25 cellular contexts compared by ENCODE assay signal in genomic region chr9:135081264-135081660, GRCh38. TPM values are rescaled to one million over a fixed set of nuclear protein-coding genes. Genes with fewer than 3 reads are reported as not detected.
"Had no signal": no experiment of that assay in that cellular context is flagged by ENCODE, and none has a peak within 500 bp of the region (broad histone marks: within the 10 kb centered on the region; RNA-seq: fewer than 3 reads in every experiment).

No MANE protein-coding gene starts in this region.

- H3K79me2 ChIP-seq: parathyroid adenoma had no signal

- H3K27ac ChIP-seq: neutrophil, parathyroid adenoma, tibial artery had no signal

- H3K9ac ChIP-seq: parathyroid adenoma had no signal

- H3K36me3 ChIP-seq: neutrophil, tibial artery had no signal

- FAIRE-seq: bronchial epithelial cell, urothelium cell line had no signal

- H3K27ac Mint-ChIP-seq: activated B cell treated with CpG ODN at 0.5 μM for 24 hours; activated CD4-positive, alpha-beta T cell treated with anti-CD3 and anti-CD28 coated beads for 36 hours; activated naive CD8-positive, alpha-beta T cell treated with anti-CD3 and anti-CD28 coated beads, Interleukin-2, amount 10 ng/mL, durations not matched to agents 7 days and 5 days; mesothelial cell of epicardium; naive thymus-derived CD8-positive, alpha-beta T cell; T-helper 1 cell treated with Interleukin-12 subunit alpha and Interleukin-12 subunit beta and Interleukin-4 antibody, amounts not matched to agents 30 μg/mL and 1 μg/mL, for 36 hours had no signal

- H3K4me3 Mint-ChIP-seq: activated B cell treated with CpG ODN at 0.5 μM for 24 hours; activated CD4-positive, alpha-beta T cell treated with anti-CD3 and anti-CD28 coated beads for 36 hours; activated naive CD8-positive, alpha-beta T cell treated with anti-CD3 and anti-CD28 coated beads, Interleukin-2, amount 10 ng/mL, durations not matched to agents 7 days and 5 days; mesothelial cell of epicardium; naive thymus-derived CD8-positive, alpha-beta T cell; T-helper 1 cell treated with Interleukin-12 subunit alpha and Interleukin-12 subunit beta and Interleukin-4 antibody, amounts not matched to agents 30 μg/mL and 1 μg/mL, for 36 hours had no signal

- H3K36me3 Mint-ChIP-seq: activated naive CD8-positive, alpha-beta T cell treated with anti-CD3 and anti-CD28 coated beads, Interleukin-2, amount 10 ng/mL, durations not matched to agents 7 days and 5 days; mesothelial cell of epicardium; naive thymus-derived CD8-positive, alpha-beta T cell had no signal

- ATAC-seq: activated CD4-positive, alpha-beta T cell treated with anti-CD3 and anti-CD28 coated beads for 36 hours; naive thymus-derived CD8-positive, alpha-beta T cell had no signal

- H3K9me3 Mint-ChIP-seq: activated B cell treated with CpG ODN at 0.5 μM for 24 hours; activated naive CD8-positive, alpha-beta T cell treated with anti-CD3 and anti-CD28 coated beads, Interleukin-2, amount 10 ng/mL, durations not matched to agents 7 days and 5 days; mesothelial cell of epicardium; naive thymus-derived CD8-positive, alpha-beta T cell; T-helper 1 cell treated with Interleukin-12 subunit alpha and Interleukin-12 subunit beta and Interleukin-4 antibody, amounts not matched to agents 30 μg/mL and 1 μg/mL, for 36 hours had no signal

- H3K9me3 ChIP-seq: neutrophil, tibial artery had no signal

- DNase-seq: activated B cell treated with CpG ODN at 0.5 μM for 24 hours; activated CD4-positive, alpha-beta T cell treated with anti-CD3 and anti-CD28 coated beads for 36 hours; activated CD4-positive, alpha-beta T cell treated with anti-CD3 and anti-CD28 coated beads, Interleukin-2, amount 50 U/mL, for 48 hours; activated naive CD4-positive, alpha-beta T cell treated with Interleukin-2 at 50 U/mL for 16 hours; activated naive CD8-positive, alpha-beta T cell treated with anti-CD3 and anti-CD28 coated beads, Interleukin-2, amount 10 ng/mL, durations not matched to agents 7 days and 5 days; activated T-cell treated with anti-CD3 and anti-CD28 coated beads, Interleukin-2, amount 50 U/mL, for 48 hours; amygdala; cerebellar nuclear complex; cortex of kidney; effector CD8-positive, alpha-beta T cell; erythroblast; foreskin fibroblast; hippocampal formation; stimulated activated CD4-positive, alpha-beta T cell treated with anti-CD3 and anti-CD28 coated beads, Interleukin-4, amount 100 ng/mL, for 24 hours; stimulated activated naive CD4-positive, alpha-beta T cell treated with Interleukin-2 at 50 U/mL for 16 hours; T1000 had no signal

- H3K4me3 ChIP-seq: tibial artery had no signal

- H2AFZ ChIP-seq: parathyroid adenoma had no signal

- H3K4me1 ChIP-seq: parathyroid adenoma had no signal

RNA-seq across cellular contexts. Expression of gene OLFM1, which starts 6.2 kb away (rescaled TPM):
- total RNA-seq: activated B cell treated with CpG ODN at 0.5 μM for 24 hours; activated CD4-positive, alpha-beta T cell treated with anti-CD3 and anti-CD28 coated beads for 36 hours; activated CD8-positive, alpha-beta memory T cell treated with anti-CD3 and anti-CD28 coated beads for 36 hours; activated naive CD8-positive, alpha-beta T cell treated with anti-CD3 and anti-CD28 coated beads, Interleukin-2, amount 10 ng/mL, durations not matched to agents 7 days and 5 days; naive thymus-derived CD8-positive, alpha-beta T cell had no signal
- polyA plus RNA-seq: naive thymus-derived CD8-positive, alpha-beta T cell had no signal
